28 cellular contexts compared by ENCODE assay signal in the genomic region with DNA sequence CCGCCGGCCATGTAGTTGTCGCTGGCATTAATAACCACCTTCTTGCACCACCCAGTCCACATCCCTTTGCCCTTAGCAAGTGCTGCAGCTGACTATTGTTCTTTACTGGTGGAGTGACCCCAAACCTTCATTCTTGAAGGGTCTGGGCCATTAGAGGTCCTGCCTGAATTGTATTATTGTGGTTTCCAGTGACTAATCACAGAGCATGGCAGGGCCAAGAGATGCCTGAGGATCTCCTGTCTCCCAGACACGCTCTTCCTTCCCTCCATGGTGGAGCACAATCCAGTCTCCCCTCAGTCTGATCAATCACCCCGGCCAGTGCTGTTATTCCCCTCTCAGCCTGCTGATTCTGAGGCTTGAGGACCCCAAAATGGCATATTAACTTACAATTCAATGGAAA. TPM values are rescaled to one million over a fixed set of nuclear protein-coding genes. Genes with fewer than 3 reads are reported as not detected.
DNase-seq lines count a peak whose midpoint lies in the region; FAIRE-seq and TF ChIP-seq lines count a peak whose summit lies in the region.
"Had no signal": no experiment of that assay in that cellular context is flagged by ENCODE, and none has a peak within 500 bp of the region (broad histone marks: within the 10 kb centered on the region; RNA-seq: fewer than 3 reads in every experiment).

No MANE protein-coding gene starts in this region.

- H3K27ac ChIP-seq in VCaP (peak overlapping the region; percentile 92), small intestine (ENCODE audit: low read depth in 1 of 2, low read length in 1 of 2) (peak overlapping the region; percentile 94 to 97)
- H3K27ac ChIP-seq: brain microvascular endothelial cell, left ventricle myocardium inferior, suprapubic skin had no signal

- FAIRE-seq in small intestine (lab: Jason Lieb, UNC): no peak
- FAIRE-seq: endothelial cell of umbilical vein, GM12878, HepG2, TTC549 had no signal

- DNase-seq in ELR (ENCODE audit: low read depth) (peak; percentile 11), kidney tubule cell (ENCODE audit: low spot score) (peak; percentile 61), small intestine (peak; percentile 39), SW480 (ENCODE audit: low spot score) (no peak), DMS153 treated with DMSO at 0.1 percent for 48 hours (lab: John Stamatoyannopoulos, UW; ENCODE audit: unreplicated experiment) (no peak), UCSD-AML1 (lab: John Stamatoyannopoulos, UW; ENCODE audit: unreplicated experiment) (no peak)
- DNase-seq: activated CD4-positive, alpha-beta memory T cell treated with anti-CD3 and anti-CD28 coated beads, Interleukin-2, amount 10 ng/mL, durations not matched to agents 7 days and 5 days; activated CD4-positive, CD25-positive, alpha-beta regulatory T cell treated with anti-CD3 and anti-CD28 coated beads, Interleukin-2, amount 50 U/mL, for 72 hours; activated naive CD4-positive, alpha-beta T cell treated with anti-CD3 and anti-CD28 coated beads, Interleukin-2, amount 50 U/mL, for 16 hours; BE2C; brain microvascular endothelial cell; H7; immature natural killer cell; Karpas-422; left ventricle myocardium inferior; MV-4-11; NCI-H1436; NCI-H226; NCI-H526 treated with DMSO at 0.1 percent for 48 hours; NK-92 treated with Interleukin-12 subunit alpha and Interleukin-12 subunit beta, amount 100 ng/mL, for 24 hours; stimulated activated naive CD4-positive, alpha-beta T cell; T-helper 17 cell had no signal

- H3K36me3 ChIP-seq in small intestine (ENCODE audit: control insufficient read depth in 2 of 2, insufficient read depth in 2 of 2, low read length in 2 of 2): no peaks in the 10 kb centered on the region
- H3K36me3 ChIP-seq: BE2C, brain microvascular endothelial cell, left ventricle myocardium inferior, suprapubic skin had no signal

- TF ChIP-seq CTCF in VCaP (conservative IDR thresholded peaks at IDR 0.05): no peak

- 44 to 67% (median 65%) methylated on average over 5 of the region's 5 CpGs for WGBS in small intestine, 3 donors

- H3K9me3 ChIP-seq in small intestine (ENCODE audit: control insufficient read depth, low read depth): no peaks in the 10 kb centered on the region
- H3K9me3 ChIP-seq: BE2C, suprapubic skin had no signal

- peaks cover 0 to 2% of the 10 kb centered on the region in 2 donors for H3K4me1 ChIP-seq in small intestine (ENCODE audit: control insufficient read depth in 2 of 2, insufficient read depth in 1 of 2, low read depth in 1 of 2, low read length in 1 of 2)
- H3K4me1 ChIP-seq: BE2C, left ventricle myocardium inferior, suprapubic skin had no signal

- H3K4me3 ChIP-seq in small intestine (ENCODE audit: low read depth in 1 of 2, low read length in 2 of 2): no peak overlapping the region
- H3K4me3 ChIP-seq: GM12878, left ventricle myocardium inferior, suprapubic skin had no signal

- no peaks in the 10 kb centered on the region for H3K27me3 ChIP-seq in small intestine (ENCODE audit: control insufficient read depth in 2 of 2, insufficient read depth in 2 of 2, low read length in 2 of 2)
- H3K27me3 ChIP-seq: BE2C, brain microvascular endothelial cell, suprapubic skin had no signal

RNA-seq across cellular contexts. Expression of a gene that starts 39.0 kb away (rescaled TPM):
- under 1 TPM in 1 of 3 donors, not detected in 2; 0.22 TPM for polyA plus RNA-seq in small intestine
- polyA plus RNA-seq: endothelial cell of umbilical vein, GM12878, HepG2, immature natural killer cell had no signal

Comparison
In these comparisons a context has a peak if more than half of its experiments do, and no peak if none do; other contexts are left out.
1. DNase-seq: peak in ELR (single experiment), kidney tubule cell (single experiment) and small intestine (single experiment); none in SW480 (single experiment), DMS153 treated with DMSO at 0.1 percent for 48 hours (single experiment) and UCSD-AML1 (single experiment).